Comparison of ENCODE assay signal across 11 cellular contexts in genomic region chr11:6576471-6577373, GRCh38. TPM values are rescaled to one million over a fixed set of nuclear protein-coding genes. Genes with fewer than 3 reads are reported as not detected.
DNase-seq lines count a peak whose midpoint lies in the region; ATAC-seq and TF ChIP-seq lines count a peak whose summit lies in the region.
"Had no signal": no experiment of that assay in that cellular context is flagged by ENCODE, and none has a peak within 500 bp of the region (broad histone marks: within the 10 kb centered on the region; RNA-seq: fewer than 3 reads in every experiment).

No MANE protein-coding gene starts in this region.

- ATAC-seq in HG02973 (IDR thresholded peaks at IDR 0.05; ENCODE audit: unreplicated experiment) (no peak), GM18870 (IDR thresholded peaks at IDR 0.05; ENCODE audit: unreplicated experiment) (no peak)
- ATAC-seq: GM12878 had no signal

- H3K27me3 ChIP-seq in esophagus squamous epithelium, result no peaks in the 10 kb centered on the region

- WGBS in esophagus squamous epithelium, 2 donors, result 44 to 47% methylated on average over 5 of the region's 6 CpGs

- TF ChIP-seq CTCF in esophagus squamous epithelium (IDR thresholded peaks at IDR 0.05), result no peak

- no peak for TF ChIP-seq POLR2A in esophagus squamous epithelium (IDR thresholded peaks at IDR 0.05)

- DNase-seq in EH (ENCODE audit: low read depth), result peak; percentile 89
- DNase-seq in NCI-H345 (lab: John Stamatoyannopoulos, UW), result peak; percentile 40
- DNase-seq in esophagus squamous epithelium (lab: John Stamatoyannopoulos, UW), result no peak
- peak in 6 of 10 donors; percentile 65 to 94 (median 76) for DNase-seq in posterior cingulate gyrus
- no peak for DNase-seq in HK-2 (ENCODE audit: unreplicated experiment)
- DNase-seq in LoVo (ENCODE audit: low spot score), result no peak
- DNase-seq: activated effector memory CD4-positive, alpha-beta T cell treated with anti-CD3 and anti-CD28 coated beads, Interleukin-2, amount 50 U/mL, for 16 hours; retina had no signal

- H3K9me3 ChIP-seq in esophagus squamous epithelium, result no peaks in the 10 kb centered on the region

- H3K4me1 ChIP-seq in esophagus squamous epithelium, result peaks cover 4 to 29% (median 7%) of the 10 kb centered on the region in 3 donors

- peak overlapping the region in 3 of 4 donors; percentile 63 to 77 (median 69) for H3K27ac ChIP-seq in esophagus squamous epithelium

- intact Hi-C loops in esophagus squamous epithelium (cut with DNase I), result no loop called here
- intact Hi-C loops in posterior cingulate gyrus (cut with DNase I), result loop anchor here (5.0 kb wide), 1 partner anchor 44 kb away; no protein-coding TSS in a partner anchor

- H3K36me3 ChIP-seq in esophagus squamous epithelium, result peaks cover 0 to 19% (median 0%) of the 10 kb centered on the region in 3 donors

- no peak overlapping the region for H3K4me3 ChIP-seq in esophagus squamous epithelium
- H3K4me3 ChIP-seq: GM12878 had no signal

RNA-seq across cellular contexts. Expression of gene RRP8, which starts 26.7 kb away (rescaled TPM):
- 10 to 100 TPM; 10.9 to 23.5 (median 15.7) TPM for total RNA-seq in esophagus squamous epithelium

RNA-seq across cellular contexts. Expression of gene ILK, which starts 26.9 kb away (rescaled TPM):
- 100 to 1,000 TPM in 1 of 4 donors, 10 to 100 TPM in 3; 34.5 to 128 (median 49.5) TPM for total RNA-seq in esophagus squamous epithelium

RNA-seq across cellular contexts. Expression of gene TAF10, which starts 35.3 kb away (rescaled TPM):
- total RNA-seq in esophagus squamous epithelium, result 10 to 100 TPM; 31.9 to 69.2 (median 48.6) TPM

RNA-seq across cellular contexts. Expression of gene TPP1, which starts 42.5 kb away (rescaled TPM):
- total RNA-seq in esophagus squamous epithelium, result 10 to 100 TPM; 15.4 to 34.9 (median 27.8) TPM

Comparison
In these comparisons a context has a peak if more than half of its experiments do, and no peak if none do; other contexts are left out.
1. DNase-seq: peak in EH (single experiment), NCI-H345 (single experiment) and posterior cingulate gyrus (6 of 10); none in esophagus squamous epithelium (single experiment), HK-2 (single experiment) and LoVo (single experiment).